In genomic region chr5:111072949-111073682, GRCh38 we compare ENCODE assay signal across 8 cellular contexts. TPM values are rescaled to one million over a fixed set of nuclear protein-coding genes. Genes with fewer than 3 reads are reported as not detected.
DNase-seq lines count a peak whose midpoint lies in the region; ATAC-seq and TF ChIP-seq lines count a peak whose summit lies in the region.

No MANE protein-coding gene starts in this region.

- H3K4me3 ChIP-seq in dorsolateral prefrontal cortex (peak overlapping the region; percentile 22 to 70 (median 55)), lung (peak overlapping the region; percentile 38)

- H3K9me3 ChIP-seq in ES-I3 (ENCODE audit: control insufficient read depth, insufficient read depth, low read length) (no peaks in the 10 kb centered on the region; the same call in 1 of the 2 replicates), lung (ENCODE audit: control insufficient read depth in 2 of 2, insufficient read depth in 1 of 2, low read length in 1 of 2) (no peaks in the 10 kb centered on the region)

- intact Hi-C loops in dorsolateral prefrontal cortex (cut with DNase I), result no loop called here

- WGBS in lung, 2 donors, result 1 to 2% methylated on average over 36 to 44 of the region's 44 CpGs

- TF ChIP-seq CTCF in dorsolateral prefrontal cortex (IDR thresholded peaks at IDR 0.05 in 54 of 56, conservative IDR thresholded peaks at IDR 0.05 in 2 of 56; ENCODE audit: low read depth in 1 of 56, partially characterized antibody in 56 of 56), result no peak
- TF ChIP-seq CTCF in lung (IDR thresholded peaks at IDR 0.05; ENCODE audit: control extremely low read depth, extremely low read depth), result no peak

- ATAC-seq in lung (ENCODE audit: insufficient read depth, low FRiP score), result peak; percentile 61

- H3K27me3 ChIP-seq in dorsolateral prefrontal cortex (peaks cover 0 to 87% (median 47%) of the 10 kb centered on the region in 45 donors), lung (ENCODE audit: control insufficient read depth, insufficient read depth) (no peaks in the 10 kb centered on the region)

- H3K27ac ChIP-seq in dorsolateral prefrontal cortex (no peak overlapping the region), lung (ENCODE audit: low read depth in 1 of 2, low read length in 1 of 2) (no peak overlapping the region)

- H3K9ac ChIP-seq in ES-I3 (ENCODE audit: low read depth, low read length), result peak overlapping the region; percentile 48

- H3K4me1 ChIP-seq in ES-I3 (ENCODE audit: insufficient read depth, low read length) (peaks cover 5% of the 10 kb centered on the region; the same call in 1 of the 2 replicates), lung (ENCODE audit: control insufficient read depth in 2 of 2, insufficient read depth in 2 of 2, low read length in 2 of 2) (no peaks in the 10 kb centered on the region)

- H3K36me3 ChIP-seq in ES-I3 (ENCODE audit: insufficient read depth, low read length) (no peaks in the 10 kb centered on the region), lung (ENCODE audit: control insufficient read depth in 2 of 2, insufficient read depth in 2 of 2, low read length in 2 of 2) (no peaks in the 10 kb centered on the region)

- peak; percentile 53 for DNase-seq in HCEC 1CT
- peak; percentile 33 for DNase-seq in MV-4-11 (lab: John Stamatoyannopoulos, UW)
- DNase-seq in activated CD4-positive, alpha-beta T cell treated with anti-CD3 and anti-CD28 coated beads for 1 hour, result peak; percentile 41
- DNase-seq in dorsolateral prefrontal cortex, result peak in 2 of 10 donors; percentile 26 to 41
- peak; percentile 74 for DNase-seq in lung (ENCODE audit: low spot score)
- DNase-seq in stimulated activated CD8-positive, alpha-beta memory T cell treated with anti-CD3 and anti-CD28 coated beads, Interleukin-12 subunit alpha, Interleukin-12 subunit beta, amount 100 ng/mL, for 4 hours (ENCODE audit: low read depth), result peak; percentile 39
- no peak for DNase-seq in COR-L47 (lab: John Stamatoyannopoulos, UW)

RNA-seq across cellular contexts. Expression of gene TSLP, which starts 1.6 kb away (rescaled TPM):
- total RNA-seq in dorsolateral prefrontal cortex (1 to 10 TPM in 9 of 120 experiments, under 1 TPM in 50, not detected in 61; 0.19 to 1.7 (median 0.44) TPM), lung (1 to 10 TPM in 1 of 2 donors, under 1 TPM in 1; 0.60 to 2.0 TPM)
- polyA plus RNA-seq in lung, result 1 to 10 TPM; 1.1 TPM

RNA-seq across cellular contexts. Expression of gene WDR36, which starts 19.0 kb away (rescaled TPM):
- total RNA-seq in dorsolateral prefrontal cortex (10 to 100 TPM; 11.7 to 32.8 (median 20.7) TPM), lung (10 to 100 TPM; 22.4 to 34.3 TPM)
- 1 to 10 TPM; 7.8 to 8.5 TPM for polyA plus RNA-seq in lung
